In genomic region chr4:83582289-83582756, GRCh38 we compare ENCODE assay signal across 8 cellular contexts. TPM values are rescaled to one million over a fixed set of nuclear protein-coding genes. Genes with fewer than 3 reads are reported as not detected.
A peak's percentile ranks its signal among the peaks of the same experiment; 100 is the strongest.
DNase-seq lines count a peak whose midpoint lies in the region; ATAC-seq and TF ChIP-seq lines count a peak whose summit lies in the region.

No MANE protein-coding gene starts in this region.

- H3K36me3 ChIP-seq in MG63 (no peaks in the 10 kb centered on the region), brain microvascular endothelial cell (replicated peaks) (no peaks in the 10 kb centered on the region), mucosa of rectum (ENCODE audit: control insufficient read depth in 2 of 2, insufficient read depth in 2 of 2, low read length in 2 of 2) (no peaks in the 10 kb centered on the region)

- no peak for ATAC-seq in HG03565 (IDR thresholded peaks at IDR 0.05; ENCODE audit: unreplicated experiment)

- H3K4me3 ChIP-seq in MG63 (no peak overlapping the region), brain microvascular endothelial cell (ENCODE audit: low read depth, low read length) (no peak overlapping the region), mucosa of rectum (ENCODE audit: low read length in 2 of 2) (no peak overlapping the region)

- H3K27me3 ChIP-seq in MG63 (no peaks in the 10 kb centered on the region), brain microvascular endothelial cell (replicated peaks) (no peaks in the 10 kb centered on the region), mucosa of rectum (ENCODE audit: control insufficient read depth in 2 of 2, insufficient read depth in 2 of 2, low read length in 2 of 2) (no peaks in the 10 kb centered on the region)

- H3K9ac ChIP-seq in mucosa of rectum (ENCODE audit: low read depth in 1 of 2, low read length in 2 of 2): no peak overlapping the region

- TF ChIP-seq CTCF in GM20000 (IDR thresholded peaks at IDR 0.05; ENCODE audit: extremely low read depth, missing control alignments): peak; percentile 18
- peak; percentile 17 for TF ChIP-seq CTCF in brain microvascular endothelial cell (IDR thresholded peaks at IDR 0.05; ENCODE audit: low read depth, low read length, missing control alignments)

- peak; percentile 63 for DNase-seq in DMS 273 (lab: John Stamatoyannopoulos, UW; ENCODE audit: unreplicated experiment)
- no peak for DNase-seq in GM20000 (ENCODE audit: low spot score)
- DNase-seq in MG63: peak; percentile 44
- DNase-seq in brain microvascular endothelial cell: no peak
- DNase-seq in activated T-cell treated with anti-CD3 and anti-CD28 coated beads, Interleukin-2, amount 50 U/mL, for 48 hours: no peak
- no peak for DNase-seq in inferior parietal cortex (ENCODE audit: extremely low spot score)

- no peaks in the 10 kb centered on the region for H3K9me3 ChIP-seq in MG63
- no peaks in the 10 kb centered on the region for H3K9me3 ChIP-seq in mucosa of rectum (ENCODE audit: control insufficient read depth in 2 of 2, low read length in 2 of 2)

- in situ Hi-C loops in brain microvascular endothelial cell (cut with HindIII; ENCODE audit: low pct_ligation_motif_present, low sequenced_read_pairs): no loop called here

- no peak overlapping the region for H3K27ac ChIP-seq in brain microvascular endothelial cell
- H3K27ac ChIP-seq in mucosa of rectum (ENCODE audit: low read depth in 2 of 2, low read length in 2 of 2): peak overlapping the region; percentile 20 to 38

- H3K4me1 ChIP-seq in mucosa of rectum (ENCODE audit: control insufficient read depth in 2 of 2, insufficient read depth in 2 of 2, low read length in 2 of 2): peaks cover 10 to 12% of the 10 kb centered on the region in 2 donors

RNA-seq across cellular contexts. Expression of gene GPAT3, which starts 46.4 kb away (rescaled TPM):
- 0.16 TPM in 1 of 2 replicates, not detected in the other for total RNA-seq in MG63 (2014; rRNA removed; shearing (Covaris generic); ENCODE audit: low replicate concordance)

Comparison
In these comparisons a context has a peak if more than half of its experiments do, and no peak if none do; other contexts are left out.
1. DNase-seq: peak in DMS 273 (single experiment) and MG63 (single experiment); none in GM20000 (single experiment), brain microvascular endothelial cell (single experiment), activated T-cell treated with anti-CD3 and anti-CD28 coated beads, Interleukin-2, amount 50 U/mL, for 48 hours (0 of 2) and inferior parietal cortex (single experiment).